Comparison of ENCODE assay signal across 16 cellular contexts in genomic region chr14:76827696-76828301, GRCh38. TPM values are rescaled to one million over a fixed set of nuclear protein-coding genes. Genes with fewer than 3 reads are reported as not detected.
DNase-seq lines count a peak whose midpoint lies in the region; ATAC-seq and TF ChIP-seq lines count a peak whose summit lies in the region.
"Had no signal": no experiment of that assay in that cellular context is flagged by ENCODE, and none has a peak within 500 bp of the region (broad histone marks: within the 10 kb centered on the region; RNA-seq: fewer than 3 reads in every experiment).

No MANE protein-coding gene starts in this region.

- no peak overlapping the region for H3T11ph ChIP-seq in H9 (ENCODE audit: low read length)

- TF ChIP-seq POLR2A in suprapubic skin (IDR thresholded peaks at IDR 0.05) (no peak), prostate gland (IDR thresholded peaks at IDR 0.05) (no peak)

- H3K79me1 ChIP-seq in H9 (ENCODE audit: insufficient read depth, low read depth, low read length, poor library complexity, severe bottlenecking), result no peaks in the 10 kb centered on the region
- no peaks in the 10 kb centered on the region for H3K79me1 ChIP-seq in mesenchymal stem cell (replicated peaks; ENCODE audit: low read length, poor library complexity, severe bottlenecking)

- TF ChIP-seq CTCF in H9 (conservative IDR thresholded peaks at IDR 0.05), result no peak
- no peak for TF ChIP-seq CTCF in endodermal cell (conservative IDR thresholded peaks at IDR 0.05)
- no peak for TF ChIP-seq CTCF in suprapubic skin (IDR thresholded peaks at IDR 0.05)
- no peak for TF ChIP-seq CTCF in prostate gland (IDR thresholded peaks at IDR 0.05)

- H2BK12ac ChIP-seq in H9 (ENCODE audit: insufficient read length, low read depth, low read length) (no peak overlapping the region), mesenchymal stem cell (ENCODE audit: low read length in 2 of 2) (no peak overlapping the region)

- H4K20me1 ChIP-seq in H9 (ENCODE audit: control insufficient read depth, insufficient read depth, insufficient read length), result no peaks in the 10 kb centered on the region

- no peak overlapping the region for H4K8ac ChIP-seq in H9 (replicated peaks; ENCODE audit: insufficient read length, low read depth, low read length)
- no peak overlapping the region for H4K8ac ChIP-seq in mesenchymal stem cell (ENCODE audit: low read length)

- no CpG with 5 or more reads among the region's 9 CpGs for WGBS in H9 (ENCODE audit: extremely low coverage, insufficient read length, low lambda C conversion rate)
- WGBS in endodermal cell (ENCODE audit: insufficient coverage in 1 of 2, insufficient read length in 1 of 2), 2 experiments, result 91 to 93% methylated on average over 5 to 9 of the region's 9 CpGs
- WGBS in mesenchymal stem cell, result 77% methylated on average over 9 of the region's 9 CpGs
- 63% methylated on average over 9 of the region's 9 CpGs for WGBS in suprapubic skin
- 42% methylated on average over 9 of the region's 9 CpGs for WGBS in prostate gland

- H3K27ac Mint-ChIP-seq in H9 (peak overlapping the region in 2 of 3 experiments; percentile 30 to 48; a peak in 1 of 7 replicates), endodermal cell (no peak overlapping the region)
- H3K27ac Mint-ChIP-seq: activated CD4-positive, alpha-beta T cell treated with anti-CD3 and anti-CD28 coated beads, Interleukin-2, amount 10 ng/mL, durations not matched to agents 24 days and 14 days; CD8-positive, alpha-beta T cell had no signal

- H3K79me2 ChIP-seq in H9 (ENCODE audit: insufficient read depth, low read length), result no peaks in the 10 kb centered on the region

- no peak for TF ChIP-seq EP300 in suprapubic skin (IDR thresholded peaks at IDR 0.05)

- H2AK5ac ChIP-seq in H9 (ENCODE audit: insufficient read length, low read length) (no peak overlapping the region), mesenchymal stem cell (ENCODE audit: low read length, severe bottlenecking) (no peak overlapping the region)

- no peak overlapping the region for H3K4me3 Mint-ChIP-seq in H9
- no peak overlapping the region for H3K4me3 Mint-ChIP-seq in endodermal cell
- H3K4me3 Mint-ChIP-seq: activated CD4-positive, alpha-beta T cell treated with anti-CD3 and anti-CD28 coated beads, Interleukin-2, amount 10 ng/mL, durations not matched to agents 24 days and 14 days; CD8-positive, alpha-beta T cell had no signal

- no peak for ATAC-seq in GM19463 (IDR thresholded peaks at IDR 0.05; ENCODE audit: unreplicated experiment)
- ATAC-seq: CD8-positive, alpha-beta T cell had no signal

- intact Hi-C loops in prostate gland (cut with DNase I), result no loop called here

- H2AFZ ChIP-seq in H9 (ENCODE audit: low read length) (no peak overlapping the region), mesenchymal stem cell (ENCODE audit: low read depth, low read length) (no peak overlapping the region)

- peaks cover 10% of the 10 kb centered on the region for H3K27me3 Mint-ChIP-seq in H9 (ENCODE audit: low read depth)
- peaks cover 5% of the 10 kb centered on the region for H3K27me3 Mint-ChIP-seq in endodermal cell (ENCODE audit: insufficient read depth)

- no peak overlapping the region for H3K56ac ChIP-seq in H9 (ENCODE audit: insufficient read length, low read depth, low read length)

- no peaks in the 10 kb centered on the region for H3K9me3 ChIP-seq in H9 (ENCODE audit: control insufficient read depth, low read depth, low read length)
- H3K9me3 ChIP-seq in endodermal cell (ENCODE audit: control insufficient read depth, low read length), result no peaks in the 10 kb centered on the region
- no peaks in the 10 kb centered on the region for H3K9me3 ChIP-seq in mesenchymal stem cell (ENCODE audit: control insufficient read depth, low read length)
- H3K9me3 ChIP-seq in suprapubic skin, result no peaks in the 10 kb centered on the region
- H3K9me3 ChIP-seq in prostate gland, result no peaks in the 10 kb centered on the region

- no peak overlapping the region for H3K4me3 ChIP-seq in endodermal cell (ENCODE audit: low read length)
- H3K4me3 ChIP-seq in mesenchymal stem cell (ENCODE audit: insufficient read depth in 1 of 2, low read depth in 1 of 2, low read length in 2 of 2), result peak overlapping the region in 1 of 2 experiments; percentile 77
- peak overlapping the region; percentile 36 for H3K4me3 ChIP-seq in suprapubic skin
- H3K4me3 ChIP-seq in prostate gland, result no peak overlapping the region

- H3K27ac ChIP-seq in H9 (ENCODE audit: insufficient read length, low read depth, low read length), result no peak overlapping the region
- peak overlapping the region; percentile 16 for H3K27ac ChIP-seq in endodermal cell (ENCODE audit: low read depth, low read length)
- H3K27ac ChIP-seq in mesenchymal stem cell (ENCODE audit: low read length, poor library complexity, severe bottlenecking), result no peak overlapping the region
- H3K27ac ChIP-seq in suprapubic skin, result peak overlapping the region; percentile 64
- H3K27ac ChIP-seq in prostate gland, result no peak overlapping the region

- no peak for DNase-seq in H9
- DNase-seq in endodermal cell, result no peak
- no peak for DNase-seq in mesenchymal stem cell
- no peak for DNase-seq in suprapubic skin (ENCODE audit: low spot score in 2 of 2)
- no peak for DNase-seq in cerebellar nuclear complex (lab: John Stamatoyannopoulos, UW)
- DNase-seq in NCI-H1092 treated with DMSO at 0.1 percent for 48 hours (lab: John Stamatoyannopoulos, UW), result no peak
- no peak for DNase-seq in prostate gland (ENCODE audit: low spot score)
- DNase-seq: activated CD4-positive, alpha-beta T cell treated with anti-CD3 and anti-CD28 coated beads, Interleukin-2, amount 10 ng/mL, durations not matched to agents 24 days and 14 days; activated effector memory CD4-positive, alpha-beta T cell treated with anti-CD3 and anti-CD28 coated beads, Interleukin-2, amount 50 U/mL, for 16 hours; CD8-positive, alpha-beta T cell; mesendoderm; NCI-H146 had no signal

- H3K9ac ChIP-seq in H9 (ENCODE audit: extremely low read depth, insufficient read length, low read length) (no peak overlapping the region), endodermal cell (ENCODE audit: extremely low read depth, low read length, poor library complexity, severe bottlenecking) (no peak overlapping the region), mesenchymal stem cell (ENCODE audit: low read length) (peak overlapping the region; percentile 82)

- H3K23me2 ChIP-seq in H9 (ENCODE audit: insufficient read length, low read depth, low read length, poor library complexity, severe bottlenecking), result no peaks in the 10 kb centered on the region

- no peaks in the 10 kb centered on the region for H3K36me3 ChIP-seq in endodermal cell (ENCODE audit: control insufficient read depth, insufficient read depth, low read length)
- H3K36me3 ChIP-seq in mesenchymal stem cell (ENCODE audit: control insufficient read depth in 1 of 2, insufficient read depth in 2 of 2, low read depth in 1 of 2, low read length in 2 of 2), result no peaks in the 10 kb centered on the region
- H3K36me3 ChIP-seq in suprapubic skin, result no peaks in the 10 kb centered on the region
- H3K36me3 ChIP-seq in prostate gland, result no peaks in the 10 kb centered on the region

- 0 out of 7 replicates have a peak, but pooled peaks cover 0 to 2% (median 0%) of the 10 kb centered on the region in 3 experiments for H3K36me3 Mint-ChIP-seq in H9 (ENCODE audit: insufficient read depth in 1 of 3, low read depth in 3 of 3)
- no peaks in the 10 kb centered on the region for H3K36me3 Mint-ChIP-seq in endodermal cell (ENCODE audit: low read depth)
- H3K36me3 Mint-ChIP-seq: CD8-positive, alpha-beta T cell had no signal

- H3K27me3 ChIP-seq in H9 (ENCODE audit: insufficient read depth, low read length) (no peaks in the 10 kb centered on the region), endodermal cell (ENCODE audit: control insufficient read depth, insufficient read depth, low read length, poor library complexity, severe bottlenecking) (no peaks in the 10 kb centered on the region), mesenchymal stem cell (ENCODE audit: control insufficient read depth in 1 of 2, insufficient read depth in 1 of 2, low read length in 2 of 2) (peaks cover 3 to 46% of the 10 kb centered on the region in 2 experiments), suprapubic skin (no peaks in the 10 kb centered on the region), prostate gland (replicated peaks; ENCODE audit: insufficient read depth) (no peaks in the 10 kb centered on the region)

- H3K4me1 Mint-ChIP-seq in H9, result peaks cover 21 to 27% of the 10 kb centered on the region in 2 experiments
- peaks cover 24% of the 10 kb centered on the region for H3K4me1 Mint-ChIP-seq in endodermal cell
- H3K4me1 Mint-ChIP-seq: activated CD4-positive, alpha-beta T cell treated with anti-CD3 and anti-CD28 coated beads, Interleukin-2, amount 10 ng/mL, durations not matched to agents 24 days and 14 days had no signal

- H3K23ac ChIP-seq in H9 (ENCODE audit: insufficient read length, low read depth, low read length), result no peak overlapping the region
- no peak overlapping the region for H3K23ac ChIP-seq in mesenchymal stem cell (ENCODE audit: low read length in 2 of 2)

- H4K91ac ChIP-seq in H9 (ENCODE audit: insufficient read length, low read depth, low read length) (no peak overlapping the region), mesenchymal stem cell (ENCODE audit: low read length) (no peak overlapping the region)

- H3K18ac ChIP-seq in H9 (ENCODE audit: insufficient read length, low read depth, low read length) (no peak overlapping the region), mesenchymal stem cell (ENCODE audit: low read depth in 1 of 2, low read length in 2 of 2) (no peak overlapping the region)

- H3K4ac ChIP-seq in H9 (ENCODE audit: low read depth, low read length) (no peak overlapping the region), mesenchymal stem cell (ENCODE audit: low read depth in 1 of 2, low read length in 2 of 2) (no peak overlapping the region)

- H2BK5ac ChIP-seq in H9 (ENCODE audit: insufficient read length, low read length), result no peak overlapping the region
- no peak overlapping the region for H2BK5ac ChIP-seq in mesenchymal stem cell (ENCODE audit: low read depth, low read length, poor library complexity, severe bottlenecking)

- H2BK15ac ChIP-seq in H9 (ENCODE audit: low read depth, low read length) (no peak overlapping the region), mesenchymal stem cell (ENCODE audit: low read depth, poor library complexity, severe bottlenecking) (no peak overlapping the region)

- no peak overlapping the region for H3K14ac ChIP-seq in H9 (ENCODE audit: insufficient read depth, low read length)
- H3K14ac ChIP-seq in mesenchymal stem cell (ENCODE audit: low read length in 2 of 2), result no peak overlapping the region

- H3K4me2 ChIP-seq in H9 (ENCODE audit: insufficient read depth, insufficient read length, low read length) (no peak overlapping the region), mesenchymal stem cell (ENCODE audit: low read length, poor library complexity, severe bottlenecking) (no peak overlapping the region)

- H3K9me3 Mint-ChIP-seq in H9 (peaks cover 0 to 5% of the 10 kb centered on the region in 2 experiments; a peak in 3 of 5 replicates), endodermal cell (peaks cover 2% of the 10 kb centered on the region)
- H3K9me3 Mint-ChIP-seq: activated CD4-positive, alpha-beta T cell treated with anti-CD3 and anti-CD28 coated beads, Interleukin-2, amount 10 ng/mL, durations not matched to agents 24 days and 14 days; CD8-positive, alpha-beta T cell had no signal

- no peak overlapping the region for H2BK120ac ChIP-seq in H9 (ENCODE audit: low read depth, low read length, poor library complexity, severe bottlenecking)
- no peak overlapping the region for H2BK120ac ChIP-seq in mesenchymal stem cell (ENCODE audit: low read depth, low read length)

- H3K4me1 ChIP-seq in H9 (ENCODE audit: insufficient read depth, low read length), result no peaks in the 10 kb centered on the region; the same call in 1 of the 2 replicates
- H3K4me1 ChIP-seq in endodermal cell (ENCODE audit: control insufficient read depth, insufficient read depth, low read length), result peaks cover 19% of the 10 kb centered on the region
- H3K4me1 ChIP-seq in mesenchymal stem cell (ENCODE audit: control insufficient read depth, insufficient read depth, low read depth, low read length), result no peaks in the 10 kb centered on the region
- H3K4me1 ChIP-seq in suprapubic skin, result peaks cover 17% of the 10 kb centered on the region
- H3K4me1 ChIP-seq in prostate gland (replicated peaks), result no peaks in the 10 kb centered on the region

- no peak overlapping the region for H4K5ac ChIP-seq in H9 (ENCODE audit: insufficient read length, low read depth, low read length)

- no peak overlapping the region for H2BK20ac ChIP-seq in H9 (ENCODE audit: low read depth, low read length, poor library complexity, severe bottlenecking)

RNA-seq across cellular contexts. Expression of gene LRRC74A, which starts 1.6 kb away (rescaled TPM):
- total RNA-seq in H9 (2021) (not detected in 2 replicates), endodermal cell (not detected), suprapubic skin (not detected), prostate gland (1 to 10 TPM in 1 of 2 donors, not detected in 1; 6.0 TPM)
- polyA plus RNA-seq in endodermal cell (2013, experiment 1 of 2), result not detected
- polyA plus RNA-seq in endodermal cell (2013, experiment 2 of 2), result not detected
- polyA plus RNA-seq in mesenchymal stem cell (2013, experiment 1 of 2), result not detected
- polyA plus RNA-seq in mesenchymal stem cell (2013, experiment 2 of 2), result not detected
- total RNA-seq: activated CD4-positive, alpha-beta T cell treated with anti-CD3 and anti-CD28 coated beads, Interleukin-2, amount 10 ng/mL, durations not matched to agents 24 days and 14 days; CD8-positive, alpha-beta T cell; cerebellum; frontal cortex; H1 had no signal
- polyA plus RNA-seq: H1 had no signal

RNA-seq across cellular contexts. Expression of gene ANGEL1, which starts 15.1 kb away (rescaled TPM):
- 21.5 TPM in 2 replicates for total RNA-seq in H9 (2021)
- total RNA-seq in endodermal cell, result 10 to 100 TPM; 21.5 to 32.5 TPM
- polyA plus RNA-seq in endodermal cell (2013, experiment 1 of 2), result 26.1 TPM
- polyA plus RNA-seq in endodermal cell (2013, experiment 2 of 2), result 22.1 TPM
- polyA plus RNA-seq in mesenchymal stem cell (2013, experiment 1 of 2), result 6.7 TPM
- polyA plus RNA-seq in mesenchymal stem cell (2013, experiment 2 of 2), result 6.5 TPM
- 10 to 100 TPM; 17.1 to 25.8 (median 21.9) TPM for total RNA-seq in suprapubic skin
- 10 to 100 TPM; 10.3 to 58.8 TPM for total RNA-seq in prostate gland

Comparison
In these comparisons a context has a peak if more than half of its experiments do, and no peak if none do; other contexts are left out.
1. H3K27ac ChIP-seq: peak in endodermal cell (single experiment) and suprapubic skin (single experiment); none in H9 (single experiment), mesenchymal stem cell (single experiment) and prostate gland (0 of 2).